Comparison of ENCODE assay signal across 1 cellular context in genomic region chr11:76151561-76152085, GRCh38.
TF ChIP-seq lines count a peak whose summit lies in the region.

No MANE protein-coding gene starts in this region.

TF ChIP-seq in GM23338, 12 proteins besides CTCF, POLR2A, EP300 and RAD21 (continued from another document):
- TF ChIP-seq ZNF462 (CRISPR knock-in tag; IDR thresholded peaks at IDR 0.05) (no peak), ZNF331 (CRISPR knock-in tag; IDR thresholded peaks at IDR 0.05; ENCODE audit: low read depth) (no peak), JUNB (IDR thresholded peaks at IDR 0.05; ENCODE audit: unreplicated experiment) (no peak), ETS1 (IDR thresholded peaks at IDR 0.05) (no peak), REST (IDR thresholded peaks at IDR 0.05; ENCODE audit: unreplicated experiment) (no peak), ZNF114 (CRISPR knock-in tag; IDR thresholded peaks at IDR 0.05) (no peak), NANOG (IDR thresholded peaks at IDR 0.05; ENCODE audit: borderline replicate concordance) (no peak)
TF ChIP-seq in GM23338: peak in this region for 0.
